Comparison of ENCODE assay signal across 16 cellular contexts in genomic region chr20:10490706-10491105, GRCh38. TPM values are rescaled to one million over a fixed set of nuclear protein-coding genes. Genes with fewer than 3 reads are reported as not detected.
DNase-seq lines count a peak whose midpoint lies in the region; ATAC-seq and TF ChIP-seq lines count a peak whose summit lies in the region.
"Had no signal": no experiment of that assay in that cellular context is flagged by ENCODE, and none has a peak within 500 bp of the region (broad histone marks: within the 10 kb centered on the region; RNA-seq: fewer than 3 reads in every experiment).

No MANE protein-coding gene starts in this region.

- no peak for TF ChIP-seq CTCF in GM23338 (conservative IDR thresholded peaks at IDR 0.05; ENCODE audit: low read depth in 2 of 2)
- no peak for TF ChIP-seq CTCF in neutrophil (IDR thresholded peaks at IDR 0.05)

- H3K4me1 Mint-ChIP-seq in GM23338, result peaks cover 50% of the 10 kb centered on the region

- no peak overlapping the region for H2AFZ ChIP-seq in GM23338

- H4K20me1 ChIP-seq in GM23338 (replicated peaks; ENCODE audit: insufficient read depth), result no peaks in the 10 kb centered on the region

- H3K27ac Mint-ChIP-seq in GM23338, result peak overlapping the region; percentile 96
- H3K27ac Mint-ChIP-seq: activated CD8-positive, alpha-beta T cell treated with anti-CD3 and anti-CD28 coated beads, Interleukin-2, amount 10 ng/mL, durations not matched to agents 7 days and 5 days had no signal

- H3K4me2 ChIP-seq in GM23338, result peak overlapping the region; percentile 58

- H3K27me3 ChIP-seq in GM23338 (ENCODE audit: insufficient read depth) (no peaks in the 10 kb centered on the region), neutrophil (no peaks in the 10 kb centered on the region)

- no peaks in the 10 kb centered on the region for H3K9me3 ChIP-seq in neutrophil
- H3K9me3 ChIP-seq: Caco-2, HAP-1 had no signal

- peaks cover 7% of the 10 kb centered on the region for H3K79me2 ChIP-seq in GM23338 (replicated peaks; ENCODE audit: insufficient read depth)

- H3K4me3 ChIP-seq in GM23338 (no peak overlapping the region), neutrophil (ENCODE audit: low read depth in 1 of 2, low read length in 1 of 2) (no peak overlapping the region)
- H3K4me3 ChIP-seq: HAP-1 had no signal

- peaks cover 28% of the 10 kb centered on the region for H3K4me1 ChIP-seq in GM23338 (ENCODE audit: insufficient read depth)
- H3K4me1 ChIP-seq in neutrophil (ENCODE audit: control insufficient read depth in 1 of 2, insufficient read depth in 1 of 2, low read depth in 1 of 2, low read length in 1 of 2), result peaks cover 73 to 81% of the 10 kb centered on the region in 2 experiments
- H3K4me1 ChIP-seq: Caco-2, HAP-1 had no signal

- H3K36me3 ChIP-seq in GM23338 (ENCODE audit: insufficient read depth), result no peaks in the 10 kb centered on the region
- H3K36me3 ChIP-seq in neutrophil, result no peaks in the 10 kb centered on the region
- H3K36me3 ChIP-seq: HAP-1 had no signal

- peak overlapping the region; percentile 36; the same call in 2 of the 3 replicates for H3K4me3 Mint-ChIP-seq in GM23338
- H3K4me3 Mint-ChIP-seq: activated CD8-positive, alpha-beta T cell treated with anti-CD3 and anti-CD28 coated beads, Interleukin-2, amount 10 ng/mL, durations not matched to agents 7 days and 5 days; naive B cell had no signal

- no peaks in the 10 kb centered on the region for H3F3A ChIP-seq in GM23338 (replicated peaks; ENCODE audit: low read depth)

- ATAC-seq in GM23338, result peak; percentile 97
- ATAC-seq: activated CD8-positive, alpha-beta T cell treated with anti-CD3 and anti-CD28 coated beads, Interleukin-2, amount 10 ng/mL, durations not matched to agents 7 days and 5 days; esophagus mucosa; Right ventricle myocardium inferior had no signal

- H3K36me3 Mint-ChIP-seq in GM23338 (ENCODE audit: low read depth), result no peaks in the 10 kb centered on the region
- H3K36me3 Mint-ChIP-seq: naive B cell had no signal

- H3K9me2 ChIP-seq in GM23338 (ENCODE audit: insufficient read depth), result no peaks in the 10 kb centered on the region; the same call in 1 of the 2 replicates

- peak overlapping the region; percentile 81 for H3K27ac ChIP-seq in GM23338 (ENCODE audit: low read depth)
- H3K27ac ChIP-seq in neutrophil, result peak overlapping the region; percentile 75

- no peaks in the 10 kb centered on the region; the same call in 2 of the 3 replicates for H3K9me3 Mint-ChIP-seq in GM23338

- DNase-seq in GM23338 (ENCODE audit: low spot score) (peak; percentile 60), RPMI7951 (ENCODE audit: low read depth) (peak; percentile 59), globus pallidus (ENCODE audit: low spot score) (peak; percentile 70), H4 (ENCODE audit: low spot score) (no peak), AML-193 (lab: John Stamatoyannopoulos, UW) (no peak)
- no peak for DNase-seq in stimulated activated CD4-positive, alpha-beta T cell treated with anti-CD3 and anti-CD28 coated beads, Interleukin-4, amount 100 ng/mL, for 1 hour
- DNase-seq: activated CD8-positive, alpha-beta T cell treated with anti-CD3 and anti-CD28 coated beads, Interleukin-2, amount 10 ng/mL, durations not matched to agents 7 days and 5 days; Caco-2; cerebellar nuclear complex; naive B cell; NCI-H1048; NCI-H774 had no signal

- H3K27me3 Mint-ChIP-seq in GM23338 (ENCODE audit: insufficient read depth, low read depth, poor library complexity), result peaks cover 2% of the 10 kb centered on the region
- H3K27me3 Mint-ChIP-seq: naive B cell had no signal

TF ChIP-seq in GM23338, 12 proteins besides CTCF, POLR2A, EP300 and RAD21:
- TF ChIP-seq ZNF114 (CRISPR knock-in tag; IDR thresholded peaks at IDR 0.05), result no peak
- no peak for TF ChIP-seq REST (IDR thresholded peaks at IDR 0.05; ENCODE audit: unreplicated experiment)
- peak; percentile 90 for TF ChIP-seq ZNF462 (CRISPR knock-in tag; IDR thresholded peaks at IDR 0.05)

RNA-seq across cellular contexts. Expression of gene SLX4IP, which starts 55.6 kb away (rescaled TPM):
- 7.9 and 9.8 TPM in 2 replicates for total RNA-seq in GM23338 (2014; rRNA removed; shearing (Covaris generic))
- 6.5 and 9.1 TPM in 2 replicates for polyA plus RNA-seq in GM23338 (2016; fragmentation: Nextera tagmentation; extraction: Ambion mirVana)
- total RNA-seq in RPMI7951 (2014; rRNA removed; shearing (Covaris generic)), result 3.7 and 4.7 TPM in 2 replicates
- 4.7 and 5.2 TPM in 2 replicates for total RNA-seq in H4 (2014; rRNA removed; shearing (Covaris generic))

RNA-seq across cellular contexts. Expression of gene MKKS, which starts 56.7 kb away (rescaled TPM):
- 16.7 and 21.4 TPM in 2 replicates for total RNA-seq in GM23338 (2014; rRNA removed; shearing (Covaris generic))
- polyA plus RNA-seq in GM23338 (2016; fragmentation: Nextera tagmentation; extraction: Ambion mirVana), result 13.4 and 13.5 TPM in 2 replicates
- 22.2 and 29.7 TPM in 2 replicates for total RNA-seq in RPMI7951 (2014; rRNA removed; shearing (Covaris generic))
- 7.5 and 14.1 TPM in 2 replicates for total RNA-seq in H4 (2014; rRNA removed; shearing (Covaris generic))

Comparison
In these comparisons a context has a peak if more than half of its experiments do, and no peak if none do; other contexts are left out.
1. DNase-seq: peak in GM23338 (single experiment), RPMI7951 (single experiment) and globus pallidus (single experiment); none in H4 (single experiment), stimulated activated CD4-positive, alpha-beta T cell treated with anti-CD3 and anti-CD28 coated beads, Interleukin-4, amount 100 ng/mL, for 1 hour (single experiment) and AML-193 (0 of 2).